In the genomic region with DNA sequence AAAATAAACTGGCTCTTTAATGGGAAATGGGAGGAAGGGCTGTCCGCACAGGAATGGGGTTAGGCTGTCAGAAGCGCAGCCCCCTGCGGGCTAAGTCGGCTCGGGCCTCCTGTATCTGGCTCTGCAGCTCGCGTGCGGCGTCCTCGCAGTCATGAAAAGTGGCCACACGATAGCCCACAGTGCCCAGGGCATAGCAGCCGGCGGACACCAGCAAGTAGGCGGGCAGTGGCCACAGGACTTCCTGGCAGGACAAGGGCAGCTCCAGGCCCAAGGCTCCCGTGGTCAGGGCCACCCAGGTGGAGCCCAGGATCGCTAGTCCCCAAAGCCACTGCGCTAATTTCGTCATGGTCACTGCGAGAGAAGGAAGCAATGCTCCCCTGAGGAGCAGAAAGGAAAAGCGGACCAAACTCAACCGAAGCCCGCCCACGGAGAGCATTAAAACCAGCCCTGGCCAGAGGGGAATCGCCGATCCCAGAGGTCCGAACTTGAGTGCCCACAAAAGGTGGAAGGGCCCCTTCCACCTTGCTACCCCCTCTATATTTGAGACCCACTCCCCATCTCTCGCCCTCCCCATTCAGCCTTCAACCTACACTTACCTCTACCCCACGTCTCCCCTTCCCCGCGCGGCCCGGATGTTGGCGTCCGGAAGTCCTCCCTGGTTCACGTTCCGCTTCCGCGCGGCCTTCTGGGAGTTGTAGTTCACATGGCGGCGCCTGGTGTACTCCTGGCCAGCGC, we compare ENCODE assay signal across 8 cellular contexts.
DNase-seq lines count a peak whose midpoint lies in the region; ATAC-seq lines count a peak whose summit lies in the region.

A gene with protein sequence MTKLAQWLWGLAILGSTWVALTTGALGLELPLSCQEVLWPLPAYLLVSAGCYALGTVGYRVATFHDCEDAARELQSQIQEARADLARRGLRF (minus strand): TSS at position 637 of the 735 bp plus-strand sequence. CDS start 291 bp downstream, at position 346.

- ATAC-seq in HG03135 (IDR thresholded peaks at IDR 0.05; ENCODE audit: unreplicated experiment): peak; percentile 60

- DNase-seq in NCI-H1436 (lab: John Stamatoyannopoulos, UW) (peak; percentile 68), NCI-H1436 treated with DMSO at 0.1 percent for 48 hours (lab: John Stamatoyannopoulos, UW) (no peak), NCI-H345 (lab: John Stamatoyannopoulos, UW) (peak; percentile 96), caudate nucleus (lab: John Stamatoyannopoulos, UW) (peak in 60 of 61 donors; percentile 30 to 94 (median 82)), iris pigment epithelial cell (ENCODE audit: low read depth) (peak; percentile 81)
- DNase-seq in activated CD4-positive, CD25-positive, alpha-beta regulatory T cell (lab: John Stamatoyannopoulos, UW): peak; percentile 76 to 83 (median 79)
- DNase-seq in stimulated activated CD4-positive, alpha-beta T cell treated with anti-CD3 and anti-CD28 coated beads, Interleukin-12 subunit alpha, Interleukin-12 subunit beta, amount 100 ng/mL, for 4 hours: peak; percentile 88

- peak within 1 kb of the TSS; percentile 84 for H3K27ac ChIP-seq in caudate nucleus (ENCODE audit: low read depth, low read length)
